Comparison of ENCODE assay signal across 27 cellular contexts in the genomic region with DNA sequence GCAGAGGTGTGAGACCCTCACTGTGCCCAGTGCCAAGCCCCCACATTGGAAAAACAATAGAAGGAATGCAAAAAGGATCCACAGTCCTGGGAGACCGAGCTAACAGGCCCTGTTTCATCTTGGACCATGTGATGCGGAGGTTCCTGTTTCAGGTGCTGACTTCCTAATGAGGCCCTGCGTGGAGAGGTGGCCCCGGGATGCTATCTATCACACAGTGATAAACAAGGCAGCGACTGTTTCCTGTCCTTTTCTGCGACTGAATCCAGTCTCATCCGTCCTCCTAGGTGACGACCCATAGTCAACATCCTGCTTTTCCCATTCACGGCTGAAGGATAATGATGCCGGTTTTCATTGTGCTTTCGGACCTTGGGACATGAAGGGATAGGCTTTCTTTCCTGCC. TPM values are rescaled to one million over a fixed set of nuclear protein-coding genes. Genes with fewer than 3 reads are reported as not detected.
DNase-seq lines count a peak whose midpoint lies in the region; ATAC-seq and TF ChIP-seq lines count a peak whose summit lies in the region.
"Had no signal": no experiment of that assay in that cellular context is flagged by ENCODE, and none has a peak within 500 bp of the region (broad histone marks: within the 10 kb centered on the region; RNA-seq: fewer than 3 reads in every experiment).

No MANE protein-coding gene starts in this region.

- TF ChIP-seq CTCF in adrenal gland (IDR thresholded peaks at IDR 0.05) (no peak), liver (IDR thresholded peaks at IDR 0.05; ENCODE audit: low read depth, low read length, missing input control) (no peak)

- no peak for TF ChIP-seq RAD21 in liver (IDR thresholded peaks at IDR 0.05)

- H3K9me3 ChIP-seq in adrenal gland (replicated peaks in 1 of 3) (no peaks in the 10 kb centered on the region), liver (ENCODE audit: control insufficient read depth in 4 of 4, low read length in 3 of 4) (no peaks in the 10 kb centered on the region), skeletal muscle tissue (ENCODE audit: control insufficient read depth in 3 of 3, low read length in 3 of 3) (peaks cover 0 to 19% (median 0%) of the 10 kb centered on the region in 3 donors)
- H3K9me3 ChIP-seq: SJSA1, uterus had no signal

- intact Hi-C loops in adrenal gland (cut with DNase I) = no loop called here

- ATAC-seq in HG02981 (IDR thresholded peaks at IDR 0.05; ENCODE audit: unreplicated experiment) = no peak
- ATAC-seq in HG03565 (IDR thresholded peaks at IDR 0.05; ENCODE audit: unreplicated experiment) = no peak
- ATAC-seq in HG03025 (IDR thresholded peaks at IDR 0.05; ENCODE audit: low FRiP score, unreplicated experiment) = no peak
- ATAC-seq: left lung; naive thymus-derived CD4-positive, alpha-beta T cell; stimulated activated naive CD8-positive, alpha-beta T cell treated with anti-CD3 and anti-CD28 coated beads, Interleukin-15, Interleukin-2, amounts not matched to agents 100 U/mL and 50 U/mL, for 24 hours had no signal

- H3K36me3 ChIP-seq in adrenal gland (replicated peaks in 1 of 2) = no peaks in the 10 kb centered on the region
- no peaks in the 10 kb centered on the region for H3K36me3 ChIP-seq in liver (ENCODE audit: control insufficient read depth in 4 of 4, insufficient read depth in 3 of 4, low read depth in 1 of 4, low read length in 3 of 4)
- H3K36me3 ChIP-seq in skeletal muscle tissue (ENCODE audit: control insufficient read depth in 3 of 3, insufficient read depth in 3 of 3, low read length in 3 of 3) = no peaks in the 10 kb centered on the region
- H3K36me3 ChIP-seq: left lung, SJSA1, uterus, WERI-Rb-1 had no signal

- WGBS in adrenal gland, 4 donors = 38 to 52% (median 41%) methylated on average over 11 of the region's 11 CpGs
- whole genome bisulfite sequencing in liver = 75% methylated on average over 11 of the region's 11 CpGs

- H3K4me3 ChIP-seq in adrenal gland = no peak overlapping the region
- H3K4me3 ChIP-seq in liver (ENCODE audit: low read depth in 1 of 3, low read length in 3 of 3) = no peak overlapping the region
- peak overlapping the region in 1 of 3 donors; percentile 22 for H3K4me3 ChIP-seq in skeletal muscle tissue (ENCODE audit: low read length in 3 of 3)
- H3K4me3 ChIP-seq: coronary artery, left lung, SJSA1, uterus had no signal

- no peaks in the 10 kb centered on the region for H3K27me3 ChIP-seq in adrenal gland
- H3K27me3 ChIP-seq in liver (ENCODE audit: control insufficient read depth in 4 of 4, insufficient read depth in 4 of 4, low read length in 3 of 4) = no peaks in the 10 kb centered on the region
- no peaks in the 10 kb centered on the region for H3K27me3 ChIP-seq in skeletal muscle tissue (ENCODE audit: control insufficient read depth in 3 of 3, insufficient read depth in 3 of 3, low read length in 3 of 3)
- H3K27me3 ChIP-seq: left lung, uterus had no signal

- no peak overlapping the region for H3K9ac ChIP-seq in liver (ENCODE audit: low read depth in 1 of 2, low read length in 2 of 2)
- peak overlapping the region in 1 of 3 donors; percentile 16 for H3K9ac ChIP-seq in skeletal muscle tissue (ENCODE audit: low read depth in 1 of 3, low read length in 3 of 3)

- DNase-seq in NCI-H510A treated with DMSO at 0.1 percent for 48 hours (lab: John Stamatoyannopoulos, UW) = peak; percentile 12
- DNase-seq in NCI-H510A (lab: John Stamatoyannopoulos, UW) = no peak
- peak in 5 of 7 donors; percentile 33 to 65 (median 50) for DNase-seq in adrenal gland
- DNase-seq: activated CD4-positive, alpha-beta T cell treated with anti-CD3 and anti-CD28 coated beads for 48 hours; activated gamma-delta T cell; activated naive CD8-positive, alpha-beta T cell treated with anti-CD3 and anti-CD28 coated beads, Interleukin-2, amount 10 ng/mL, durations not matched to agents 7 days and 5 days; activated T-cell treated with anti-CD3 and anti-CD28 coated beads, Interleukin-2, amount 50 U/mL, for 24 hours; effector memory CD4-positive, alpha-beta T cell; erythroblast; glutamatergic neuron; left lung; midbrain; naive thymus-derived CD4-positive, alpha-beta T cell; NCI-H1105; NCI-H187 treated with DMSO at 0.1 percent for 48 hours; NCI-H526 treated with DMSO at 0.1 percent for 48 hours; small intestine; stimulated activated naive CD8-positive, alpha-beta T cell treated with anti-CD3 and anti-CD28 coated beads, Interleukin-15, Interleukin-2, amounts not matched to agents 100 U/mL and 50 U/mL, for 24 hours; uterus; WERI-Rb-1 had no signal

- no peak for TF ChIP-seq POLR2A in adrenal gland (IDR thresholded peaks at IDR 0.05)

- H3K4me1 ChIP-seq in adrenal gland (replicated peaks in 1 of 2) = peaks cover 39 to 48% of the 10 kb centered on the region in 2 donors
- peaks cover 0 to 31% (median 19%) of the 10 kb centered on the region in 4 donors for H3K4me1 ChIP-seq in liver (ENCODE audit: control insufficient read depth in 4 of 4, insufficient read depth in 4 of 4, low read length in 3 of 4)
- H3K4me1 ChIP-seq in skeletal muscle tissue (ENCODE audit: control insufficient read depth in 3 of 3, insufficient read depth in 3 of 3, low read length in 3 of 3) = peaks cover 26 to 49% (median 44%) of the 10 kb centered on the region in 3 donors
- H3K4me1 ChIP-seq: SJSA1, uterus had no signal

- H3K27ac ChIP-seq in adrenal gland = peak overlapping the region in 4 of 5 donors; percentile 49 to 93 (median 87)
- H3K27ac ChIP-seq in liver (ENCODE audit: low read depth in 1 of 2, low read length in 2 of 2) = peak overlapping the region; percentile 6 to 21
- peak overlapping the region; percentile 54 for H3K27ac ChIP-seq in skeletal muscle tissue (ENCODE audit: low read depth, low read length)
- H3K27ac ChIP-seq: coronary artery, left lung, SJSA1, uterus, WERI-Rb-1 had no signal

TF ChIP-seq in liver, 16 proteins besides CTCF, POLR2A, EP300 and RAD21:
- TF ChIP-seq SP1 (IDR thresholded peaks at IDR 0.05) (no peak), HNF4A (conservative IDR thresholded peaks at IDR 0.05) (no peak), JUND (IDR thresholded peaks at IDR 0.05) (no peak), FOXA2 (IDR thresholded peaks at IDR 0.05) (no peak)
- TF ChIP-seq, protein P1, sequence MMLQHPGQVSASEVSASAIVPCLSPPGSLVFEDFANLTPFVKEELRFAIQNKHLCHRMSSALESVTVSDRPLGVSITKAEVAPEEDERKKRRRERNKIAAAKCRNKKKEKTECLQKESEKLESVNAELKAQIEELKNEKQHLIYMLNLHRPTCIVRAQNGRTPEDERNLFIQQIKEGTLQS (IDR thresholded peaks at IDR 0.05) = no peak
- TF ChIP-seq, protein P2, sequence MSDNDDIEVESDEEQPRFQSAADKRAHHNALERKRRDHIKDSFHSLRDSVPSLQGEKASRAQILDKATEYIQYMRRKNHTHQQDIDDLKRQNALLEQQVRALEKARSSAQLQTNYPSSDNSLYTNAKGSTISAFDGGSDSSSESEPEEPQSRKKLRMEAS (IDR thresholded peaks at IDR 0.05) = no peak
- TF ChIP-seq, protein P3, sequence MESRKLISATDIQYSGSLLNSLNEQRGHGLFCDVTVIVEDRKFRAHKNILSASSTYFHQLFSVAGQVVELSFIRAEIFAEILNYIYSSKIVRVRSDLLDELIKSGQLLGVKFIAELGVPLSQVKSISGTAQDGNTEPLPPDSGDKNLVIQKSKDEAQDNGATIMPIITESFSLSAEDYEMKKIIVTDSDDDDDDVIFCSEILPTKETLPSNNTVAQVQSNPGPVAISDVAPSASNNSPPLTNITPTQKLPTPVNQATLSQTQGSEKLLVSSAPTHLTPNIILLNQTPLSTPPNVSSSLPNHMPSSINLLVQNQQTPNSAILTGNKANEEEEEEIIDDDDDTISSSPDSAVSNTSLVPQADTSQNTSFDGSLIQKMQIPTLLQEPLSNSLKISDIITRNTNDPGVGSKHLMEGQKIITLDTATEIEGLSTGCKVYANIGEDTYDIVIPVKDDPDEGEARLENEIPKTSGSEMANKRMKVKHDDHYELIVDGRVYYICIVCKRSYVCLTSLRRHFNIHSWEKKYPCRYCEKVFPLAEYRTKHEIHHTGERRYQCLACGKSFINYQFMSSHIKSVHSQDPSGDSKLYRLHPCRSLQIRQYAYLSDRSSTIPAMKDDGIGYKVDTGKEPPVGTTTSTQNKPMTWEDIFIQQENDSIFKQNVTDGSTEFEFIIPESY (IDR thresholded peaks at IDR 0.05) = no peak

RNA-seq across cellular contexts. Expression of a gene that starts 56.4 kb away (rescaled TPM):
- total RNA-seq in adrenal gland (10 to 100 TPM; 41.4 to 65.3 (median 54.2) TPM), liver (10 to 100 TPM; 15.8 to 16.0 TPM), skeletal muscle tissue (41.8 TPM)
- polyA plus RNA-seq in adrenal gland (10 to 100 TPM; 30.0 to 98.6 (median 35.2) TPM), liver (10 to 100 TPM; 15.1 to 15.4 TPM)

Comparison
In these comparisons a context has a peak if more than half of its experiments do, and no peak if none do; other contexts are left out.
1. H3K27ac ChIP-seq: peak in every context shown above with its lines; median percentile 87 in adrenal gland; 54 in skeletal muscle tissue; 14 in liver.